In genomic region chr5:67404261-67405100, GRCh38 we compare ENCODE assay signal across 16 cellular contexts.
DNase-seq lines count a peak whose midpoint lies in the region; ATAC-seq and TF ChIP-seq lines count a peak whose summit lies in the region.
"Had no signal": no experiment of that assay in that cellular context is flagged by ENCODE, and none has a peak within 500 bp of the region (broad histone marks: within the 10 kb centered on the region; RNA-seq: fewer than 3 reads in every experiment).

No MANE protein-coding gene starts in this region.

- H4K20me1 ChIP-seq in DND-41 (ENCODE audit: insufficient read depth, low read length), result no peaks in the 10 kb centered on the region
- H4K20me1 ChIP-seq in Loucy (ENCODE audit: insufficient read depth, low read length, poor library complexity, severe bottlenecking), result no peaks in the 10 kb centered on the region

- H3K9me3 ChIP-seq in DND-41 (ENCODE audit: insufficient read depth, low read length, severe bottlenecking) (no peaks in the 10 kb centered on the region), Loucy (ENCODE audit: insufficient read depth, low read depth, low read length) (no peaks in the 10 kb centered on the region), mesenchymal stem cell (ENCODE audit: control insufficient read depth, low read length) (no peaks in the 10 kb centered on the region)
- H3K9me3 ChIP-seq: spleen had no signal

- H4K8ac ChIP-seq in mesenchymal stem cell (ENCODE audit: low read length), result no peak overlapping the region

- no peak for DNase-seq in DND-41
- peak; percentile 35 to 88 for DNase-seq in cardiac fibroblast (ENCODE audit: low read depth in 2 of 2)
- peak; percentile 45 for DNase-seq in mesenchymal stem cell
- no peak for DNase-seq in MV-4-11 (lab: John Stamatoyannopoulos, UW)
- DNase-seq in activated CD4-positive, alpha-beta T cell treated with anti-CD3 and anti-CD28 coated beads for 1 hour, result no peak
- no peak for DNase-seq in GM20000 (ENCODE audit: low spot score)
- DNase-seq: activated naive CD8-positive, alpha-beta T cell treated with anti-CD3 and anti-CD28 coated beads, Interleukin-2, amount 50 U/mL, for 24 hours; CD8-positive, alpha-beta memory T cell; effector CD4-positive, alpha-beta T cell; head of caudate nucleus; NCI-H524 treated with DMSO at 0.1 percent for 48 hours; spleen had no signal

- H3K27ac ChIP-seq in DND-41 (ENCODE audit: low read length) (no peak overlapping the region), mesenchymal stem cell (ENCODE audit: low read length, poor library complexity, severe bottlenecking) (no peak overlapping the region)
- H3K27ac ChIP-seq: HL-60, spleen had no signal

- peak overlapping the region; percentile 21; the same call in 1 of the 2 replicates for H2AFZ ChIP-seq in DND-41 (ENCODE audit: low read depth, low read length)
- 0 out of 2 replicates have a peak overlapping the region, but pooled peaks have one; percentile 23 for H2AFZ ChIP-seq in Loucy (ENCODE audit: low read length)
- no peak overlapping the region for H2AFZ ChIP-seq in mesenchymal stem cell (ENCODE audit: low read depth, low read length)

- H4K91ac ChIP-seq in mesenchymal stem cell (ENCODE audit: low read length), result no peak overlapping the region

- ATAC-seq in DND-41 (ENCODE audit: insufficient read depth, low read depth) (no peak), GM19351 (IDR thresholded peaks at IDR 0.05; ENCODE audit: unreplicated experiment) (no peak)
- ATAC-seq: activated naive CD8-positive, alpha-beta T cell treated with anti-CD3 and anti-CD28 coated beads, Interleukin-2, amount 50 U/mL, for 24 hours; WTC11 had no signal

- no peak overlapping the region for H3K4ac ChIP-seq in mesenchymal stem cell (ENCODE audit: low read depth in 1 of 2, low read length in 2 of 2)

- no peak overlapping the region for H3K14ac ChIP-seq in mesenchymal stem cell (ENCODE audit: low read length in 2 of 2)

- no peak overlapping the region for H2AK5ac ChIP-seq in mesenchymal stem cell (ENCODE audit: low read length, severe bottlenecking)

- no peak overlapping the region for H2BK5ac ChIP-seq in mesenchymal stem cell (ENCODE audit: low read depth, low read length, poor library complexity, severe bottlenecking)

- H3K36me3 ChIP-seq in DND-41 (ENCODE audit: insufficient read depth, low read length) (no peaks in the 10 kb centered on the region), Loucy (ENCODE audit: insufficient read depth, low read length) (no peaks in the 10 kb centered on the region), mesenchymal stem cell (ENCODE audit: control insufficient read depth in 1 of 2, insufficient read depth in 2 of 2, low read depth in 1 of 2, low read length in 2 of 2) (no peaks in the 10 kb centered on the region)
- H3K36me3 ChIP-seq: spleen had no signal

- TF ChIP-seq CTCF in DND-41 (IDR thresholded peaks at IDR 0.05; ENCODE audit: borderline replicate concordance, extremely low read depth, low read length, poor library complexity, severe bottlenecking) (no peak), Loucy (conservative IDR thresholded peaks at IDR 0.05; ENCODE audit: low read length) (no peak), cardiac fibroblast (IDR thresholded peaks at IDR 0.05; ENCODE audit: low read depth, low read length) (no peak), GM20000 (IDR thresholded peaks at IDR 0.05; ENCODE audit: extremely low read depth, missing control alignments) (no peak)

- no peak overlapping the region for H3K4me2 ChIP-seq in DND-41 (ENCODE audit: insufficient read depth, low read length)
- H3K4me2 ChIP-seq in Loucy (ENCODE audit: low read depth, low read length, poor library complexity, severe bottlenecking), result no peak overlapping the region
- H3K4me2 ChIP-seq in mesenchymal stem cell (ENCODE audit: low read length, poor library complexity, severe bottlenecking), result no peak overlapping the region

- no peak overlapping the region for H2BK15ac ChIP-seq in mesenchymal stem cell (ENCODE audit: low read depth, poor library complexity, severe bottlenecking)

- no peak overlapping the region for H2BK120ac ChIP-seq in mesenchymal stem cell (ENCODE audit: low read depth, low read length)

- H3K9ac ChIP-seq in DND-41 (ENCODE audit: low read depth, low read length) (no peak overlapping the region), Loucy (ENCODE audit: low read depth, low read length, poor library complexity, severe bottlenecking) (no peak overlapping the region), mesenchymal stem cell (ENCODE audit: low read length) (no peak overlapping the region)

- H2BK12ac ChIP-seq in mesenchymal stem cell (ENCODE audit: low read length in 2 of 2), result no peak overlapping the region

- no peaks in the 10 kb centered on the region for H3K4me1 ChIP-seq in DND-41 (ENCODE audit: insufficient read depth, low read length)
- no peaks in the 10 kb centered on the region for H3K4me1 ChIP-seq in Loucy (ENCODE audit: insufficient read depth, low read length, poor library complexity, severe bottlenecking)
- H3K4me1 ChIP-seq in mesenchymal stem cell (ENCODE audit: control insufficient read depth, insufficient read depth, low read depth, low read length), result no peaks in the 10 kb centered on the region

- H3K79me2 ChIP-seq in DND-41 (ENCODE audit: insufficient read depth, low read length) (no peaks in the 10 kb centered on the region), Loucy (ENCODE audit: insufficient read depth, low read length) (no peaks in the 10 kb centered on the region)

- no peaks in the 10 kb centered on the region for H3K79me1 ChIP-seq in mesenchymal stem cell (replicated peaks; ENCODE audit: low read length, poor library complexity, severe bottlenecking)

- H3K9me2 ChIP-seq in Loucy (replicated peaks; ENCODE audit: low read depth, low read length), result no peaks in the 10 kb centered on the region

- no peak overlapping the region for H3K23ac ChIP-seq in mesenchymal stem cell (ENCODE audit: low read length in 2 of 2)

- H3K27me3 ChIP-seq in DND-41 (ENCODE audit: insufficient read depth, low read length, poor library complexity) (no peaks in the 10 kb centered on the region), Loucy (ENCODE audit: insufficient read depth, low read length, poor library complexity, severe bottlenecking) (no peaks in the 10 kb centered on the region), mesenchymal stem cell (ENCODE audit: control insufficient read depth in 1 of 2, insufficient read depth in 1 of 2, low read length in 2 of 2) (no peaks in the 10 kb centered on the region)
- H3K27me3 ChIP-seq: spleen had no signal

- WGBS in mesenchymal stem cell, result 66% methylated on average over 3 of the region's 6 CpGs

- H3K18ac ChIP-seq in mesenchymal stem cell (ENCODE audit: low read depth in 1 of 2, low read length in 2 of 2), result no peak overlapping the region

- no peak overlapping the region for H3K4me3 ChIP-seq in DND-41 (ENCODE audit: low read depth in 1 of 2, low read length in 2 of 2)
- no peak overlapping the region for H3K4me3 ChIP-seq in Loucy (ENCODE audit: low read length, poor library complexity, severe bottlenecking)
- H3K4me3 ChIP-seq in cardiac fibroblast (replicated peaks in 1 of 2; ENCODE audit: low read depth in 2 of 2, low read length in 2 of 2), result no peak overlapping the region
- no peak overlapping the region for H3K4me3 ChIP-seq in mesenchymal stem cell (ENCODE audit: insufficient read depth in 1 of 2, low read depth in 1 of 2, low read length in 2 of 2)
- H3K4me3 ChIP-seq: spleen had no signal

- no peaks in the 10 kb centered on the region for H3F3A ChIP-seq in Loucy (ENCODE audit: low read depth)

Comparison
In these comparisons a context has a peak if more than half of its experiments do, and no peak if none do; other contexts are left out.
1. DNase-seq: peak in cardiac fibroblast (2 of 2) and mesenchymal stem cell (single experiment); none in DND-41 (single experiment), MV-4-11 (single experiment), activated CD4-positive, alpha-beta T cell treated with anti-CD3 and anti-CD28 coated beads for 1 hour (single experiment) and GM20000 (single experiment).